ENCODE assay signal across 22 cellular contexts in genomic region chr13:65036999-65037398, GRCh38.
DNase-seq lines count a peak whose midpoint lies in the region; ATAC-seq, FAIRE-seq and TF ChIP-seq lines count a peak whose summit lies in the region.
"Had no signal": no experiment of that assay in that cellular context is flagged by ENCODE, and none has a peak within 500 bp of the region (broad histone marks: within the 10 kb centered on the region; RNA-seq: fewer than 3 reads in every experiment).

No MANE protein-coding gene starts in this region.

- H3K27me3 ChIP-seq in PC-3 (ENCODE audit: low read length) (no peaks in the 10 kb centered on the region), astrocyte (ENCODE audit: insufficient read depth, low read length) (no peaks in the 10 kb centered on the region)
- H3K27me3 ChIP-seq: BE2C had no signal

- ATAC-seq in PC-3 (peak; percentile 87), GM19328 (IDR thresholded peaks at IDR 0.05; ENCODE audit: unreplicated experiment) (no peak)
- ATAC-seq: K562 had no signal

- TF ChIP-seq CTCF in PC-3 (conservative IDR thresholded peaks at IDR 0.05; ENCODE audit: low read depth, low read length): no peak
- TF ChIP-seq CTCF in astrocyte (IDR thresholded peaks at IDR 0.05; ENCODE audit: insufficient read depth, low read depth, low read length): no peak

- no peaks in the 10 kb centered on the region for H4K20me1 ChIP-seq in PC-3 (ENCODE audit: low read length)
- H4K20me1 ChIP-seq in astrocyte (ENCODE audit: insufficient read depth, low read length): no peaks in the 10 kb centered on the region

- H3K27me3 Mint-ChIP-seq in astrocyte (ENCODE audit: low read depth, unreplicated experiment): no peaks in the 10 kb centered on the region
- H3K27me3 Mint-ChIP-seq: CD4-positive, CD25-positive, alpha-beta regulatory T cell; CD8-positive, alpha-beta memory T cell had no signal

- H3K4me2 ChIP-seq in PC-3 (ENCODE audit: low read length): no peak overlapping the region
- H3K4me2 ChIP-seq in astrocyte (ENCODE audit: low read length): no peak overlapping the region

- H3K79me2 ChIP-seq in PC-3 (ENCODE audit: low read length): no peaks in the 10 kb centered on the region
- H3K79me2 ChIP-seq in astrocyte (ENCODE audit: insufficient read depth, low read length): no peaks in the 10 kb centered on the region

- DNase-seq in EL: peak; percentile 14
- peak; percentile 52 for DNase-seq in PC-3
- peak; percentile 2 for DNase-seq in astrocyte (ENCODE audit: low read depth)
- DNase-seq in NCI-H446 (lab: John Stamatoyannopoulos, UW): no peak
- DNase-seq in SW 1271 (lab: John Stamatoyannopoulos, UW): no peak
- DNase-seq: ACHN; BE2C; C1 segment of cervical spinal cord; CD4-positive, CD25-positive, alpha-beta regulatory T cell; CD8-positive, alpha-beta memory T cell; COR-L47; DMS 273 treated with DMSO at 0.1 percent for 48 hours; DMS53; DND-41; GF-D8; GM23248; IMR-90 had no signal

- no peak overlapping the region for H3K4me3 Mint-ChIP-seq in astrocyte (ENCODE audit: unreplicated experiment)
- H3K4me3 Mint-ChIP-seq: CD4-positive, CD25-positive, alpha-beta regulatory T cell; CD8-positive, alpha-beta memory T cell had no signal

- H3F3A ChIP-seq in PC-3 (ENCODE audit: low read length, unreplicated experiment): no peaks in the 10 kb centered on the region

- no peak overlapping the region for H3K27ac ChIP-seq in PC-3 (ENCODE audit: low read length)
- no peak overlapping the region for H3K27ac ChIP-seq in astrocyte (ENCODE audit: low read depth, low read length)
- H3K27ac ChIP-seq: GM23248, HL-60 had no signal

- no peaks in the 10 kb centered on the region for H3K9me2 ChIP-seq in PC-3 (replicated peaks; ENCODE audit: low read length)

- BruUV-seq in PC-3 (replicated peaks; lab: Mats Ljungman, UMichigan): no TSS peak

- POLR2A ChIA-PET in PC-3 (lab: Charles Lee; ENCODE audit: unreplicated experiment): interaction anchor here (0.7 kb wide), 1 partner anchor 1061 kb away, joined by 4 read pairs; no protein-coding TSS in a partner anchor

- H3K9ac ChIP-seq in PC-3 (ENCODE audit: low read length) (no peak overlapping the region), astrocyte (ENCODE audit: low read length) (no peak overlapping the region)
- H3K9ac ChIP-seq: GM23248 had no signal

- intact Hi-C loops in PC-3 (cut with micrococcal nuclease): no loop called here

- CTCF ChIA-PET in PC-3 (lab: Charles Lee): no interaction called here

- FAIRE-seq in astrocyte (lab: Jason Lieb, UNC): no peak
- FAIRE-seq: A204.1, K562 had no signal

- H3K9me3 ChIP-seq in PC-3 (ENCODE audit: low read length) (no peaks in the 10 kb centered on the region), astrocyte (ENCODE audit: insufficient read depth, low read depth, low read length) (no peaks in the 10 kb centered on the region)
- H3K9me3 ChIP-seq: BE2C, HAP-1 had no signal

- H2AFZ ChIP-seq in PC-3 (ENCODE audit: low read length) (no peak overlapping the region), astrocyte (ENCODE audit: low read depth, low read length) (no peak overlapping the region)
- H2AFZ ChIP-seq: GM23248 had no signal

- H3K36me3 Mint-ChIP-seq in astrocyte (ENCODE audit: low read depth, unreplicated experiment): no peaks in the 10 kb centered on the region
- H3K36me3 Mint-ChIP-seq: CD4-positive, CD25-positive, alpha-beta regulatory T cell; CD8-positive, alpha-beta memory T cell had no signal

- peaks cover 3% of the 10 kb centered on the region for H3K9me3 Mint-ChIP-seq in astrocyte (ENCODE audit: unreplicated experiment)

- no peaks in the 10 kb centered on the region for H3K4me1 Mint-ChIP-seq in astrocyte (ENCODE audit: low read depth, unreplicated experiment)
- H3K4me1 Mint-ChIP-seq: CD4-positive, CD25-positive, alpha-beta regulatory T cell; CD8-positive, alpha-beta memory T cell had no signal

- H3K4me1 ChIP-seq in PC-3 (ENCODE audit: insufficient read depth, low read length): peaks cover 11% of the 10 kb centered on the region
- no peaks in the 10 kb centered on the region for H3K4me1 ChIP-seq in astrocyte (ENCODE audit: insufficient read depth, low read length)
- H3K4me1 ChIP-seq: BE2C, HAP-1 had no signal

- H3K4me3 ChIP-seq in PC-3 (ENCODE audit: low read length) (no peak overlapping the region), astrocyte (ENCODE audit: insufficient read depth, low read depth, low read length) (no peak overlapping the region)
- H3K4me3 ChIP-seq: GM23248, HAP-1, K562 had no signal

- H3K27ac Mint-ChIP-seq in astrocyte (ENCODE audit: unreplicated experiment): no peak overlapping the region
- H3K27ac Mint-ChIP-seq: CD4-positive, CD25-positive, alpha-beta regulatory T cell; CD8-positive, alpha-beta memory T cell had no signal

- H3K36me3 ChIP-seq in PC-3 (ENCODE audit: low read depth, low read length): no peaks in the 10 kb centered on the region
- no peaks in the 10 kb centered on the region for H3K36me3 ChIP-seq in astrocyte (ENCODE audit: insufficient read depth, low read length)
- H3K36me3 ChIP-seq: BE2C, HAP-1 had no signal

Comparison
In these comparisons a context has a peak if more than half of its experiments do, and no peak if none do; other contexts are left out.
1. DNase-seq: peak in EL (single experiment), PC-3 (single experiment) and astrocyte (single experiment); none in NCI-H446 (0 of 2) and SW 1271 (0 of 2).